8 cellular contexts compared by ENCODE assay signal in genomic region chr5:127228540-127229184, GRCh38.
A peak's percentile ranks its signal among the peaks of the same experiment; 100 is the strongest.
DNase-seq lines count a peak whose midpoint lies in the region; ATAC-seq, FAIRE-seq and TF ChIP-seq lines count a peak whose summit lies in the region.

No MANE protein-coding gene starts in this region.

- H3K9me3 ChIP-seq in Panc1 (ENCODE audit: control insufficient read depth, insufficient read depth, low read depth, low read length) (no peaks in the 10 kb centered on the region), fibroblast of lung (ENCODE audit: control insufficient read depth, insufficient read depth, low read depth, low read length) (no peaks in the 10 kb centered on the region), trophoblast cell (ENCODE audit: insufficient read depth, low read depth, low read length) (no peaks in the 10 kb centered on the region)

- intact Hi-C loops in Panc1 (cut with micrococcal nuclease; ENCODE audit: unreplicated experiment) = no loop called here

- H4K91ac ChIP-seq in trophoblast cell (ENCODE audit: low read depth, low read length) = no peak overlapping the region

- H3K14ac ChIP-seq in trophoblast cell (ENCODE audit: low read length) = no peak overlapping the region

- no TSS peak for BruUV-seq in Panc1 (replicated peaks; lab: Mats Ljungman, UMichigan)

- H3K27me3 ChIP-seq in Panc1 (ENCODE audit: control insufficient read depth, insufficient read depth, low read length) (peaks cover 8% of the 10 kb centered on the region), fibroblast of lung (ENCODE audit: control insufficient read depth, insufficient read depth, low read length) (no peaks in the 10 kb centered on the region), trophoblast cell (ENCODE audit: insufficient read depth, low read length) (no peaks in the 10 kb centered on the region)

- H2BK5ac ChIP-seq in trophoblast cell (ENCODE audit: low read depth, low read length, poor library complexity) = no peak overlapping the region

- no peaks in the 10 kb centered on the region for H3K4me1 ChIP-seq in Panc1 (ENCODE audit: control insufficient read depth, insufficient read depth, low read length)
- H3K4me1 ChIP-seq in fibroblast of lung (ENCODE audit: control insufficient read depth, extremely low read depth, insufficient read depth, low read length) = peaks cover 2% of the 10 kb centered on the region
- H3K4me1 ChIP-seq in trophoblast cell (ENCODE audit: control insufficient read depth in 1 of 2, insufficient read depth in 2 of 2, low read length in 2 of 2) = peaks cover 3 to 5% of the 10 kb centered on the region in 2 experiments

- peak; percentile 59 for ATAC-seq in Panc1
- no peak for ATAC-seq in HG02852 (IDR thresholded peaks at IDR 0.05; ENCODE audit: unreplicated experiment)

- no peak overlapping the region for H3K18ac ChIP-seq in trophoblast cell (ENCODE audit: low read length)

- TF ChIP-seq CTCF in Panc1 (IDR thresholded peaks at IDR 0.05) (no peak), fibroblast of lung (conservative IDR thresholded peaks at IDR 0.05 in 1 of 2, IDR thresholded peaks at IDR 0.05 in 1 of 2; ENCODE audit: low read depth in 1 of 2, low read length in 2 of 2) (no peak)

- WGBS in trophoblast cell (ENCODE audit: extremely low coverage, insufficient coverage, insufficient read length) = no CpG with 5 or more reads among the region's 18 CpGs

- no peak for FAIRE-seq in H54 (lab: Jason Lieb, UNC)

- no peak overlapping the region for H4K8ac ChIP-seq in trophoblast cell (ENCODE audit: low read depth, low read length)

- no peak overlapping the region for H3K4ac ChIP-seq in trophoblast cell (ENCODE audit: low read depth, low read length)

- H3K79me1 ChIP-seq in trophoblast cell (ENCODE audit: low read length) = peaks cover 3% of the 10 kb centered on the region

- CTCF ChIA-PET in Panc1 (lab: Charles Lee) = no interaction called here

- H2AFZ ChIP-seq in fibroblast of lung (ENCODE audit: low read length) = peak overlapping the region; percentile 45
- H2AFZ ChIP-seq in trophoblast cell (ENCODE audit: insufficient read depth, low read length, poor library complexity) = no peak overlapping the region

- H3K27ac ChIP-seq in Panc1 (ENCODE audit: low read length) (no peak overlapping the region), fibroblast of lung (ENCODE audit: insufficient read depth, low read length) (no peak overlapping the region), trophoblast cell (ENCODE audit: low read depth, low read length) (peak overlapping the region; percentile 16)

- H2AK5ac ChIP-seq in trophoblast cell (ENCODE audit: low read length) = no peak overlapping the region

- POLR2A ChIA-PET in Panc1 (lab: Charles Lee) = no interaction called here

- no peaks in the 10 kb centered on the region for H3K36me3 ChIP-seq in Panc1 (ENCODE audit: control insufficient read depth, insufficient read depth, low read length)
- H3K36me3 ChIP-seq in fibroblast of lung (ENCODE audit: control insufficient read depth, insufficient read depth, low read length) = no peaks in the 10 kb centered on the region
- H3K36me3 ChIP-seq in trophoblast cell (ENCODE audit: control insufficient read depth in 1 of 2, insufficient read depth in 2 of 2, low read length in 2 of 2) = no peaks in the 10 kb centered on the region

- no peaks in the 10 kb centered on the region for H4K20me1 ChIP-seq in fibroblast of lung (ENCODE audit: control insufficient read depth, extremely low read depth, insufficient read depth, low read length)

- no peaks in the 10 kb centered on the region for H3K79me2 ChIP-seq in fibroblast of lung (ENCODE audit: control insufficient read depth, insufficient read depth, low read length)
- H3K79me2 ChIP-seq in trophoblast cell (ENCODE audit: control insufficient read depth, insufficient read depth, low read length, poor library complexity) = no peaks in the 10 kb centered on the region

- H3K4me3 ChIP-seq in Panc1 (ENCODE audit: low read depth in 2 of 2, low read length in 2 of 2) (peak overlapping the region; percentile 49 to 54; a peak in 3 of 4 replicates), fibroblast of lung (replicated peaks in 1 of 4; ENCODE audit: control extremely low read depth in 1 of 4, insufficient read depth in 1 of 4, low read depth in 3 of 4, low read length in 4 of 4) (peak overlapping the region in 2 of 4 experiments; percentile 51 to 65), trophoblast cell (ENCODE audit: low read depth, low read length) (peak overlapping the region; percentile 70)

- H2BK12ac ChIP-seq in trophoblast cell (ENCODE audit: low read length) = no peak overlapping the region

- DNase-seq in ELF-1 (ENCODE audit: low read depth, low spot score) = peak; percentile 63
- DNase-seq in Panc1 (ENCODE audit: low read depth, low spot score) = no peak
- DNase-seq in fibroblast of lung (ENCODE audit: low read depth in 2 of 2) = peak in 1 of 2 donors; percentile 6
- DNase-seq in trophoblast cell = peak; percentile 68 to 79
- DNase-seq in H54 (ENCODE audit: insufficient read length, low spot score) = no peak
- no peak for DNase-seq in epidermal melanocyte (ENCODE audit: insufficient read length, low spot score)
- no peak for DNase-seq in ureter (ENCODE audit: low spot score)

- in situ Hi-C loops in Panc1 (cut with HindIII; ENCODE audit: low pct_unique_long_range_greater_than_20kb, low sequenced_read_pairs) = no loop called here

- no peak overlapping the region for H3K23ac ChIP-seq in trophoblast cell (ENCODE audit: low read length)

- no peak overlapping the region for H2BK120ac ChIP-seq in trophoblast cell (ENCODE audit: insufficient read depth, low read length, poor library complexity)

- H3K4me2 ChIP-seq in fibroblast of lung (ENCODE audit: extremely low read depth, insufficient read depth, low read length) (peak overlapping the region; percentile 59), trophoblast cell (ENCODE audit: low read length) (peak overlapping the region; percentile 94)

- H3K9ac ChIP-seq in fibroblast of lung (ENCODE audit: insufficient read depth, low read length) = no peak overlapping the region
- H3K9ac ChIP-seq in trophoblast cell (ENCODE audit: low read length) = no peak overlapping the region

- no peak overlapping the region for H4K12ac ChIP-seq in trophoblast cell (ENCODE audit: low read depth, low read length)

- no peak for TF ChIP-seq POLR2A in H54 (IDR thresholded peaks at IDR 0.05; ENCODE audit: low read depth, low read length)

Comparison
In these comparisons a context has a peak if more than half of its experiments do, and no peak if none do; other contexts are left out.
1. DNase-seq: peak in ELF-1 (single experiment) and trophoblast cell (2 of 2); none in Panc1 (single experiment), H54 (single experiment), epidermal melanocyte (single experiment) and ureter (single experiment).